21 cellular contexts compared by ENCODE assay signal in genomic region chr17:3943240-3943891, GRCh38. TPM values are rescaled to one million over a fixed set of nuclear protein-coding genes. Genes with fewer than 3 reads are reported as not detected.
DNase-seq lines count a peak whose midpoint lies in the region; ATAC-seq, FAIRE-seq and TF ChIP-seq lines count a peak whose summit lies in the region.
"Had no signal": no experiment of that assay in that cellular context is flagged by ENCODE, and none has a peak within 500 bp of the region (broad histone marks: within the 10 kb centered on the region; RNA-seq: fewer than 3 reads in every experiment).

No MANE protein-coding gene starts in this region.

- peak overlapping the region; percentile 59 for H3K27ac ChIP-seq in BLaER1
- no peak overlapping the region for H3K27ac ChIP-seq in HUES6 (ENCODE audit: low read depth, low read length)
- no peak overlapping the region for H3K27ac ChIP-seq in H1 (ENCODE audit: low read depth, low read length)
- peak overlapping the region; percentile 35 for H3K27ac ChIP-seq in neutrophil
- H3K27ac ChIP-seq in ascending aorta: no peak overlapping the region
- H3K27ac ChIP-seq: GM23248, HL-60, KMS-11, Peyer's patch, SK-N-MC had no signal

- H3K9ac ChIP-seq in BLaER1 (peak overlapping the region; percentile 48; the same call in 1 of the 2 replicates), HUES6 (ENCODE audit: low read length) (no peak overlapping the region), H1 (replicated peaks in 1 of 4; ENCODE audit: extremely low read depth in 1 of 4, low read depth in 3 of 4, low read length in 3 of 4) (no peak overlapping the region)
- H3K9ac ChIP-seq: GM23248, KMS-11 had no signal

- intact Hi-C loops in ascending aorta (cut with DNase I): no loop called here

- H4K8ac ChIP-seq in H1 (ENCODE audit: extremely low read depth, insufficient read depth, low read length): peak overlapping the region; percentile 14; the same call in 1 of the 2 replicates

- no peak overlapping the region for H3K4ac ChIP-seq in H1 (replicated peaks; ENCODE audit: insufficient read length, low read depth, low read length)

- peaks cover 14% of the 10 kb centered on the region for H3K4me1 ChIP-seq in BLaER1
- peaks cover 8% of the 10 kb centered on the region for H3K4me1 ChIP-seq in HUES6 (ENCODE audit: control insufficient read depth, insufficient read depth, low read length)
- peaks cover 0 to 8% (median 1%) of the 10 kb centered on the region in 4 experiments; a peak in 2 of 7 replicates for H3K4me1 ChIP-seq in H1 (replicated peaks in 1 of 4; ENCODE audit: control insufficient read depth in 3 of 4, insufficient read depth in 4 of 4, low read length in 3 of 4)
- H3K4me1 ChIP-seq in neutrophil (ENCODE audit: control insufficient read depth in 1 of 2, insufficient read depth in 1 of 2, low read depth in 1 of 2, low read length in 1 of 2): no peaks in the 10 kb centered on the region
- no peaks in the 10 kb centered on the region for H3K4me1 ChIP-seq in ascending aorta
- H3K4me1 ChIP-seq: Peyer's patch had no signal

- no peak overlapping the region for H3K18ac ChIP-seq in H1 (ENCODE audit: extremely low read depth, low read length)

- no peak for TF ChIP-seq RAD21 in H1 (IDR thresholded peaks at IDR 0.05 in 1 of 2, conservative IDR thresholded peaks at IDR 0.05 in 1 of 2; ENCODE audit: low read depth in 2 of 2, low read length in 2 of 2)

- no peak overlapping the region for H2BK15ac ChIP-seq in H1 (ENCODE audit: low read length)

- POLR2A ChIA-PET in H1 (lab: Charles Lee; ENCODE audit: partially characterized antibody): no interaction called here

- H4K20me1 ChIP-seq in BLaER1 (peaks cover 36% of the 10 kb centered on the region; the same call in 1 of the 2 replicates), H1 (replicated peaks in 1 of 2; ENCODE audit: control insufficient read depth in 1 of 2, insufficient read depth in 2 of 2, low read length in 2 of 2) (no peaks in the 10 kb centered on the region)

- no peak for TF ChIP-seq CTCF in H1 (IDR thresholded peaks at IDR 0.05; ENCODE audit: control extremely low read depth in 1 of 3, insufficient read depth in 1 of 3, low read depth in 1 of 3, low read length in 3 of 3)
- no peak for TF ChIP-seq CTCF in neutrophil (IDR thresholded peaks at IDR 0.05)
- TF ChIP-seq CTCF in ascending aorta (IDR thresholded peaks at IDR 0.05): no peak

- no peaks in the 10 kb centered on the region for H3K9me3 ChIP-seq in BLaER1
- no peaks in the 10 kb centered on the region for H3K9me3 ChIP-seq in HUES6 (ENCODE audit: control insufficient read depth, insufficient read depth, low read depth, low read length)
- H3K9me3 ChIP-seq in H1 (ENCODE audit: insufficient read depth in 2 of 2, low read depth in 1 of 2, low read length in 1 of 2): no peaks in the 10 kb centered on the region
- no peaks in the 10 kb centered on the region for H3K9me3 ChIP-seq in neutrophil
- H3K9me3 ChIP-seq in ascending aorta: no peaks in the 10 kb centered on the region
- H3K9me3 ChIP-seq: Peyer's patch had no signal

- no peaks in the 10 kb centered on the region; the same call in 1 of the 2 replicates for H3K79me1 ChIP-seq in H1 (ENCODE audit: low read depth, low read length)

- no peak overlapping the region for H3K23ac ChIP-seq in H1 (ENCODE audit: insufficient read length)

- H2BK120ac ChIP-seq in H1 (replicated peaks; ENCODE audit: low read depth, low read length): no peak overlapping the region

- 0 out of 2 replicates have a peak overlapping the region, but pooled peaks have one; percentile 24 for H2BK5ac ChIP-seq in H1 (ENCODE audit: low read depth, low read length)

- H3K23me2 ChIP-seq in H1 (ENCODE audit: low read depth, low read length): peaks cover 6% of the 10 kb centered on the region; the same call in 1 of the 2 replicates

- no peak overlapping the region for H4K91ac ChIP-seq in H1 (replicated peaks; ENCODE audit: insufficient read length, low read length)

- H2AK5ac ChIP-seq in H1 (ENCODE audit: low read depth, low read length): no peak overlapping the region

- H4K5ac ChIP-seq in H1 (ENCODE audit: insufficient read length, low read depth, low read length): no peak overlapping the region

- H2AFZ ChIP-seq in H1 (ENCODE audit: low read length): no peak overlapping the region

- H3K14ac ChIP-seq in H1 (ENCODE audit: insufficient read length): no peak overlapping the region

- TF ChIP-seq POLR2A in H1 (IDR thresholded peaks at IDR 0.05; ENCODE audit: control extremely low read depth in 1 of 2, low read depth in 2 of 2, low read length in 2 of 2): no peak

- H3K4me3 ChIP-seq in BLaER1 (no peak overlapping the region), HUES6 (ENCODE audit: low read depth, low read length) (peak overlapping the region; percentile 56; the same call in 1 of the 2 replicates), H1 (ENCODE audit: extremely low read depth in 1 of 4, insufficient read depth in 2 of 4, low read depth in 3 of 4, low read length in 4 of 4) (no peak overlapping the region), neutrophil (ENCODE audit: low read depth in 1 of 2, low read length in 1 of 2) (no peak overlapping the region), ascending aorta (no peak overlapping the region)
- H3K4me3 ChIP-seq: GM23248, Peyer's patch had no signal

- H2BK12ac ChIP-seq in H1 (ENCODE audit: low read depth, low read length): 0 out of 2 replicates have a peak overlapping the region, but pooled peaks have one; percentile 17

- 88% methylated on average over 22 of the region's 23 CpGs; no CpG with 5 or more reads in 1 of the 2 experiments for WGBS in H1 (ENCODE audit: extremely low coverage in 1 of 2, insufficient coverage in 1 of 2, insufficient read length in 1 of 2, insufficient replicate concordance in 2 of 2, low coverage in 1 of 2, low lambda C conversion rate in 2 of 2, missing lambda C conversion rate in 1 of 2), 2 experiments

- DNase-seq in H1 (ENCODE audit: low read depth in 1 of 2, low spot score in 2 of 2) (no peak), ascending aorta (ENCODE audit: low spot score in 2 of 2) (no peak), NCI-H69 (lab: John Stamatoyannopoulos, UW) (no peak)
- DNase-seq: CD8-positive, alpha-beta T cell; DMS79 treated with DMSO at 0.1 percent for 48 hours; GM23248; NCI-H1436; NCI-H2029; NCI-H510A; Peyer's patch had no signal

- CTCF ChIA-PET in H1 (lab: Charles Lee; ENCODE audit: partially characterized antibody): interaction anchor here (1.1 to 1.2 kb wide), 2 partner anchors 30 to 74 kb away, joined by 3 to 4 read pairs; no protein-coding TSS in a partner anchor

- no peaks in the 10 kb centered on the region for H3K27me3 ChIP-seq in BLaER1
- H3K27me3 ChIP-seq in HUES6 (ENCODE audit: control insufficient read depth, insufficient read depth, low read length): peaks cover 11% of the 10 kb centered on the region
- H3K27me3 ChIP-seq in H1 (replicated peaks in 1 of 4; ENCODE audit: control insufficient read depth in 3 of 4, extremely low read depth in 1 of 4, insufficient read depth in 3 of 4, low read length in 3 of 4): peaks cover 0 to 5% (median 3%) of the 10 kb centered on the region in 4 experiments; a peak in 3 of 7 replicates
- H3K27me3 ChIP-seq in neutrophil: no peaks in the 10 kb centered on the region
- no peaks in the 10 kb centered on the region for H3K27me3 ChIP-seq in ascending aorta
- H3K27me3 ChIP-seq: Peyer's patch had no signal

- no peak for FAIRE-seq in H1 (lab: Jason Lieb, UNC)
- FAIRE-seq: GM18507 had no signal

- H3K36me3 ChIP-seq in BLaER1 (peaks cover 100% of the 10 kb centered on the region), HUES6 (ENCODE audit: control insufficient read depth, insufficient read depth, low read length) (peaks cover 7% of the 10 kb centered on the region; the same call in 1 of the 2 replicates), H1 (ENCODE audit: control insufficient read depth in 2 of 4, insufficient read depth in 4 of 4, low read length in 3 of 4) (no peaks in the 10 kb centered on the region), neutrophil (peaks cover 99% of the 10 kb centered on the region), ascending aorta (peaks cover 28 to 59% of the 10 kb centered on the region in 2 donors)

- H3K79me2 ChIP-seq in H1 (ENCODE audit: control insufficient read depth in 1 of 2, insufficient read depth in 2 of 2, low read length in 2 of 2): no peaks in the 10 kb centered on the region

- TF ChIP-seq EP300 in H1 (IDR thresholded peaks at IDR 0.05; ENCODE audit: borderline replicate concordance in 1 of 2, low read depth in 2 of 2, low read length in 2 of 2): no peak

- H2BK20ac ChIP-seq in H1 (ENCODE audit: low read length): no peak overlapping the region

- H3K4me2 ChIP-seq in BLaER1 (peak overlapping the region; percentile 15), H1 (ENCODE audit: insufficient read depth in 1 of 2, low read depth in 2 of 2, low read length in 2 of 2) (no peak overlapping the region)
- H3K4me2 ChIP-seq: KMS-11 had no signal

- no peak for ATAC-seq in HG02938 (IDR thresholded peaks at IDR 0.05; ENCODE audit: unreplicated experiment)
- ATAC-seq: CD8-positive, alpha-beta T cell; Right ventricle myocardium inferior had no signal

- H3K56ac ChIP-seq in H1 (replicated peaks; ENCODE audit: insufficient read length, low read depth, low read length): no peak overlapping the region

RNA-seq across cellular contexts. Expression of gene ATP2A3, which starts 20.9 kb away (rescaled TPM):
- total RNA-seq in H1 (2021; fragmentation: NEBNext Ultra II Directional; extraction: Animal tissue kit (Norgen Biotek cat#: 25700)): 32.0 and 32.5 TPM in 2 replicates
- 18.4 and 28.7 TPM in 2 replicates for polyA plus RNA-seq in H1 (2011; rRNA removed)
- polyA plus RNA-seq in H1 (2011; cell fraction: cytosol; rRNA removed): 17.3 TPM
- 53.0 TPM for polyA plus RNA-seq in H1 (2011; cell fraction: nucleus; rRNA removed)
- 15.4 to 27.6 TPM (median 23.1 TPM) in 4 replicates for polyA plus RNA-seq in H1 (2012, experiment 1 of 2)
- polyA plus RNA-seq in H1 (2012, experiment 2 of 2): 16.2 TPM
- 40.2 TPM for polyA plus RNA-seq in H1 (2013, experiment 1 of 2)
- polyA plus RNA-seq in H1 (2013, experiment 2 of 2): 37.1 TPM
- 12.7 and 14.2 TPM in 2 replicates for polyA minus RNA-seq in H1 (2011; rRNA and poly(A)+ RNA removed)
- polyA minus RNA-seq in H1 (2011; cell fraction: cytosol; rRNA and poly(A)+ RNA removed): 13.9 TPM
- 22.1 TPM for polyA minus RNA-seq in H1 (2011; cell fraction: nucleus; rRNA and poly(A)+ RNA removed)
- 27.2 TPM for total RNA-seq in ascending aorta

RNA-seq across cellular contexts. Expression of gene P2RX1, which starts 27.1 kb away (rescaled TPM):
- 0.19 and 0.45 TPM in 2 replicates for total RNA-seq in H1 (2021; fragmentation: NEBNext Ultra II Directional; extraction: Animal tissue kit (Norgen Biotek cat#: 25700))
- 1.1 and 1.6 TPM in 2 replicates for polyA plus RNA-seq in H1 (2011; rRNA removed)
- 1.2 TPM for polyA plus RNA-seq in H1 (2011; cell fraction: cytosol; rRNA removed)
- polyA plus RNA-seq in H1 (2011; cell fraction: nucleus; rRNA removed): 4.8 TPM
- polyA plus RNA-seq in H1 (2012, experiment 1 of 2): 0.48 to 1.1 TPM (median 0.83 TPM) in 4 replicates
- polyA plus RNA-seq in H1 (2012, experiment 2 of 2): 0.29 TPM
- 0.83 TPM for polyA plus RNA-seq in H1 (2013, experiment 1 of 2)
- polyA plus RNA-seq in H1 (2013, experiment 2 of 2): 0.64 TPM
- 0.51 and 1.0 TPM in 2 replicates for polyA minus RNA-seq in H1 (2011; rRNA and poly(A)+ RNA removed)
- polyA minus RNA-seq in H1 (2011; cell fraction: cytosol; rRNA and poly(A)+ RNA removed): 0.66 TPM
- polyA minus RNA-seq in H1 (2011; cell fraction: nucleus; rRNA and poly(A)+ RNA removed): 1.1 TPM
- total RNA-seq in ascending aorta: not detected
- total RNA-seq: G401, GM23248, M059J had no signal
- polyA plus RNA-seq: GM23248 had no signal

RNA-seq across cellular contexts. Expression of gene CAMKK1, which starts 50.5 kb away (rescaled TPM):
- total RNA-seq in H1 (2021; fragmentation: NEBNext Ultra II Directional; extraction: Animal tissue kit (Norgen Biotek cat#: 25700)): 7.6 and 8.5 TPM in 2 replicates
- polyA plus RNA-seq in H1 (2011; rRNA removed): 7.1 and 10.4 TPM in 2 replicates
- polyA plus RNA-seq in H1 (2011; cell fraction: cytosol; rRNA removed): 10.4 TPM
- polyA plus RNA-seq in H1 (2011; cell fraction: nucleus; rRNA removed): 19.7 TPM
- 7.4 to 9.0 TPM (median 8.4 TPM) in 4 replicates for polyA plus RNA-seq in H1 (2012, experiment 1 of 2)
- 5.3 TPM for polyA plus RNA-seq in H1 (2012, experiment 2 of 2)
- polyA plus RNA-seq in H1 (2013, experiment 1 of 2): 5.0 TPM
- polyA plus RNA-seq in H1 (2013, experiment 2 of 2): 4.8 TPM
- polyA minus RNA-seq in H1 (2011; rRNA and poly(A)+ RNA removed): 7.3 and 9.5 TPM in 2 replicates
- polyA minus RNA-seq in H1 (2011; cell fraction: cytosol; rRNA and poly(A)+ RNA removed): 5.0 TPM
- polyA minus RNA-seq in H1 (2011; cell fraction: nucleus; rRNA and poly(A)+ RNA removed): 7.9 TPM
- 3.6 TPM for total RNA-seq in ascending aorta

Comparison
In these comparisons a context has a peak if more than half of its experiments do, and no peak if none do; other contexts are left out.
1. H3K27ac ChIP-seq: peak in BLaER1 (single experiment) and neutrophil (single experiment); none in HUES6 (single experiment), H1 (single experiment) and ascending aorta (0 of 2).